ENCODE assay signal across 17 cellular contexts in genomic region chrY:19392876-19393275, GRCh38.
DNase-seq lines count a peak whose midpoint lies in the region; ATAC-seq and TF ChIP-seq lines count a peak whose summit lies in the region.
"Had no signal": no experiment of that assay in that cellular context is flagged by ENCODE, and none has a peak within 500 bp of the region (broad histone marks: within the 10 kb centered on the region; RNA-seq: fewer than 3 reads in every experiment).

No MANE protein-coding gene starts in this region.

- H2AFZ ChIP-seq in DND-41 (ENCODE audit: low read depth, low read length): peak overlapping the region; percentile 49; the same call in 1 of the 2 replicates

- TF ChIP-seq CTCF in DND-41 (IDR thresholded peaks at IDR 0.05; ENCODE audit: borderline replicate concordance, extremely low read depth, low read length, poor library complexity, severe bottlenecking) (no peak), Caco-2 (IDR thresholded peaks at IDR 0.05; ENCODE audit: insufficient read depth in 1 of 2, low read depth in 1 of 2, low read length in 1 of 2, severe bottlenecking in 1 of 2, unreplicated experiment in 1 of 2) (no peak)

- DNase-seq in activated T-cell treated with anti-CD3 and anti-CD28 coated beads, Interleukin-2, amount 50 U/mL, for 4 hours: no peak
- DNase-seq in activated T-cell treated with anti-CD3 and anti-CD28 coated beads, Interleukin-2, amount 50 U/mL, for 48 hours: no peak
- DNase-seq in DND-41 (no peak), Caco-2 (no peak), immature natural killer cell (no peak), Right ventricle myocardium inferior (ENCODE audit: missing footprints) (no peak)
- DNase-seq in activated CD8-positive, alpha-beta T cell treated with anti-CD3 and anti-CD28 coated beads, Interleukin-2, amount 10 ng/mL, durations not matched to agents 7 days and 5 days: no peak
- no peak for DNase-seq in effector memory CD8-positive, alpha-beta T cell
- DNase-seq: ACHN, AML-193, NCI-H1105 treated with DMSO at 0.1 percent for 48 hours, NCI-H1694 treated with DMSO at 0.1 percent for 48 hours, NCI-H345, NCI-H526 treated with DMSO at 0.1 percent for 48 hours had no signal

- peak overlapping the region; percentile 21 for H3K9ac ChIP-seq in DND-41 (ENCODE audit: low read depth, low read length)

- H3K36me3 Mint-ChIP-seq in activated T-cell treated with anti-CD3 and anti-CD28 coated beads, Interleukin-2, amount 50 U/mL, for 4 hours (ENCODE audit: insufficient read depth): no peaks in the 10 kb centered on the region
- peaks cover 1% of the 10 kb centered on the region for H3K36me3 Mint-ChIP-seq in activated CD8-positive, alpha-beta T cell treated with anti-CD3 and anti-CD28 coated beads, Interleukin-2, amount 10 ng/mL, durations not matched to agents 7 days and 5 days (ENCODE audit: low read depth)
- H3K36me3 Mint-ChIP-seq in effector memory CD8-positive, alpha-beta T cell (ENCODE audit: insufficient read depth): no peaks in the 10 kb centered on the region
- H3K36me3 Mint-ChIP-seq in Caco-2 (ENCODE audit: insufficient read depth, unreplicated experiment) (no peaks in the 10 kb centered on the region), immature natural killer cell (no peaks in the 10 kb centered on the region)
- H3K36me3 Mint-ChIP-seq: CD14-positive monocyte, IgD-negative memory B cell had no signal

- intact Hi-C loops in Caco-2 (cut with micrococcal nuclease; ENCODE audit: unreplicated experiment) (no loop called here), Right ventricle myocardium inferior (cut with DNase I) (no loop called here)

- peak overlapping the region; percentile 73 for H3K4me3 Mint-ChIP-seq in activated T-cell treated with anti-CD3 and anti-CD28 coated beads, Interleukin-2, amount 50 U/mL, for 4 hours
- H3K4me3 Mint-ChIP-seq in activated CD8-positive, alpha-beta T cell treated with anti-CD3 and anti-CD28 coated beads, Interleukin-2, amount 10 ng/mL, durations not matched to agents 7 days and 5 days: peak overlapping the region; percentile 56
- peak overlapping the region; percentile 19 to 47 for H3K4me3 Mint-ChIP-seq in effector memory CD8-positive, alpha-beta T cell
- H3K4me3 Mint-ChIP-seq in Caco-2 (ENCODE audit: unreplicated experiment) (no peak overlapping the region), immature natural killer cell (peak overlapping the region in 1 of 5 donors; percentile 46)
- H3K4me3 Mint-ChIP-seq: CD14-positive monocyte, IgD-negative memory B cell had no signal

- peak overlapping the region; percentile 81 for H3K27ac Mint-ChIP-seq in activated CD8-positive, alpha-beta T cell treated with anti-CD3 and anti-CD28 coated beads, Interleukin-2, amount 10 ng/mL, durations not matched to agents 7 days and 5 days
- peak overlapping the region; percentile 2 to 30 for H3K27ac Mint-ChIP-seq in effector memory CD8-positive, alpha-beta T cell
- H3K27ac Mint-ChIP-seq in Caco-2 (ENCODE audit: unreplicated experiment) (no peak overlapping the region), immature natural killer cell (no peak overlapping the region)
- H3K27ac Mint-ChIP-seq: CD14-positive monocyte, IgD-negative memory B cell had no signal

- peaks cover 22% of the 10 kb centered on the region for H3K4me1 Mint-ChIP-seq in activated T-cell treated with anti-CD3 and anti-CD28 coated beads, Interleukin-2, amount 50 U/mL, for 4 hours (ENCODE audit: low read depth)
- H3K4me1 Mint-ChIP-seq in activated CD8-positive, alpha-beta T cell treated with anti-CD3 and anti-CD28 coated beads, Interleukin-2, amount 10 ng/mL, durations not matched to agents 7 days and 5 days (ENCODE audit: low read depth): peaks cover 16% of the 10 kb centered on the region
- peaks cover 2 to 6% of the 10 kb centered on the region in 2 donors for H3K4me1 Mint-ChIP-seq in effector memory CD8-positive, alpha-beta T cell (ENCODE audit: low read depth in 2 of 2)
- H3K4me1 Mint-ChIP-seq in Caco-2 (ENCODE audit: low read depth, unreplicated experiment): no peaks in the 10 kb centered on the region
- no peaks in the 10 kb centered on the region for H3K4me1 Mint-ChIP-seq in immature natural killer cell
- H3K4me1 Mint-ChIP-seq: CD14-positive monocyte, IgD-negative memory B cell had no signal

- H3K27me3 ChIP-seq in DND-41 (ENCODE audit: insufficient read depth, low read length, poor library complexity) (no peaks in the 10 kb centered on the region), Caco-2 (replicated peaks; ENCODE audit: control insufficient read depth, insufficient read depth, low read length) (no peaks in the 10 kb centered on the region)

- H3K9me3 Mint-ChIP-seq in activated T-cell treated with anti-CD3 and anti-CD28 coated beads, Interleukin-2, amount 50 U/mL, for 4 hours: no peaks in the 10 kb centered on the region
- no peaks in the 10 kb centered on the region for H3K9me3 Mint-ChIP-seq in activated CD8-positive, alpha-beta T cell treated with anti-CD3 and anti-CD28 coated beads, Interleukin-2, amount 10 ng/mL, durations not matched to agents 7 days and 5 days (ENCODE audit: insufficient read depth)
- no peaks in the 10 kb centered on the region for H3K9me3 Mint-ChIP-seq in effector memory CD8-positive, alpha-beta T cell
- no peaks in the 10 kb centered on the region for H3K9me3 Mint-ChIP-seq in Caco-2 (ENCODE audit: unreplicated experiment)
- H3K9me3 Mint-ChIP-seq in immature natural killer cell: no peaks in the 10 kb centered on the region
- H3K9me3 Mint-ChIP-seq: CD14-positive monocyte, IgD-negative memory B cell had no signal

- BruUV-seq in Caco-2 (replicated peaks; lab: Mats Ljungman, UMichigan): no TSS peak

- POLR2A ChIA-PET in activated CD8-positive, alpha-beta T cell treated with anti-CD3 and anti-CD28 coated beads, Interleukin-2, amount 10 ng/mL, durations not matched to agents 7 days and 5 days (lab: Charles Lee): interaction anchor here (1.1 kb wide), 1 partner anchor 13 kb away, joined by 4 read pairs; no protein-coding TSS in a partner anchor
- POLR2A ChIA-PET in Caco-2 (lab: Charles Lee): no interaction called here

- peaks cover 27% of the 10 kb centered on the region for H3K4me1 ChIP-seq in DND-41 (ENCODE audit: insufficient read depth, low read length)
- no peaks in the 10 kb centered on the region for H3K4me1 ChIP-seq in Caco-2

- H3K79me2 ChIP-seq in DND-41 (ENCODE audit: insufficient read depth, low read length): no peaks in the 10 kb centered on the region

- no peaks in the 10 kb centered on the region for H4K20me1 ChIP-seq in DND-41 (ENCODE audit: insufficient read depth, low read length)

- H3K27ac ChIP-seq in DND-41 (ENCODE audit: low read length): peak overlapping the region; percentile 71
- H3K27ac ChIP-seq: HL-60 had no signal

- CTCF ChIA-PET in activated CD8-positive, alpha-beta T cell treated with anti-CD3 and anti-CD28 coated beads, Interleukin-2, amount 10 ng/mL, durations not matched to agents 7 days and 5 days (lab: Charles Lee): no interaction called here
- CTCF ChIA-PET in Caco-2 (lab: Charles Lee): no interaction called here

- no peak for ATAC-seq in activated T-cell treated with anti-CD3 and anti-CD28 coated beads, Interleukin-2, amount 50 U/mL, for 4 hours
- ATAC-seq in DND-41 (ENCODE audit: insufficient read depth, low read depth) (peak; percentile 79), Right ventricle myocardium inferior (no peak)
- ATAC-seq in activated CD8-positive, alpha-beta T cell treated with anti-CD3 and anti-CD28 coated beads, Interleukin-2, amount 10 ng/mL, durations not matched to agents 7 days and 5 days: no peak
- no peak for ATAC-seq in effector memory CD8-positive, alpha-beta T cell (replicated peaks)

- H3K36me3 ChIP-seq in DND-41 (ENCODE audit: insufficient read depth, low read length) (no peaks in the 10 kb centered on the region), Caco-2 (ENCODE audit: control insufficient read depth, insufficient read depth, low read length) (no peaks in the 10 kb centered on the region)

- no peaks in the 10 kb centered on the region for H3K27me3 Mint-ChIP-seq in activated T-cell treated with anti-CD3 and anti-CD28 coated beads, Interleukin-2, amount 50 U/mL, for 4 hours (ENCODE audit: low read depth)
- H3K27me3 Mint-ChIP-seq in activated CD8-positive, alpha-beta T cell treated with anti-CD3 and anti-CD28 coated beads, Interleukin-2, amount 10 ng/mL, durations not matched to agents 7 days and 5 days (ENCODE audit: low read depth): no peaks in the 10 kb centered on the region
- H3K27me3 Mint-ChIP-seq in effector memory CD8-positive, alpha-beta T cell: no peaks in the 10 kb centered on the region
- H3K27me3 Mint-ChIP-seq in Caco-2 (ENCODE audit: insufficient read depth, unreplicated experiment): no peaks in the 10 kb centered on the region
- no peaks in the 10 kb centered on the region for H3K27me3 Mint-ChIP-seq in immature natural killer cell (ENCODE audit: low read depth in 3 of 3)
- H3K27me3 Mint-ChIP-seq: IgD-negative memory B cell had no signal

- H3K9me3 ChIP-seq in DND-41 (ENCODE audit: insufficient read depth, low read length, severe bottlenecking): no peaks in the 10 kb centered on the region
- no peaks in the 10 kb centered on the region for H3K9me3 ChIP-seq in Caco-2

- peak overlapping the region in 1 of 2 experiments; percentile 7; a peak in 1 of 4 replicates for H3K4me3 ChIP-seq in DND-41 (ENCODE audit: low read depth in 1 of 2, low read length in 2 of 2)
- no peak overlapping the region for H3K4me3 ChIP-seq in Caco-2 (ENCODE audit: low read depth, low read length)

- H3K4me2 ChIP-seq in DND-41 (ENCODE audit: insufficient read depth, low read length): peak overlapping the region; percentile 61

Comparison
In these comparisons a context has a peak if more than half of its experiments do, and no peak if none do; other contexts are left out.
1. H3K27ac Mint-ChIP-seq: peak in activated CD8-positive, alpha-beta T cell treated with anti-CD3 and anti-CD28 coated beads, Interleukin-2, amount 10 ng/mL, durations not matched to agents 7 days and 5 days (single experiment) and effector memory CD8-positive, alpha-beta T cell (2 of 2); none in Caco-2 (single experiment) and immature natural killer cell (0 of 6).